ENCODE assay signal across 8 cellular contexts in the genomic region with DNA sequence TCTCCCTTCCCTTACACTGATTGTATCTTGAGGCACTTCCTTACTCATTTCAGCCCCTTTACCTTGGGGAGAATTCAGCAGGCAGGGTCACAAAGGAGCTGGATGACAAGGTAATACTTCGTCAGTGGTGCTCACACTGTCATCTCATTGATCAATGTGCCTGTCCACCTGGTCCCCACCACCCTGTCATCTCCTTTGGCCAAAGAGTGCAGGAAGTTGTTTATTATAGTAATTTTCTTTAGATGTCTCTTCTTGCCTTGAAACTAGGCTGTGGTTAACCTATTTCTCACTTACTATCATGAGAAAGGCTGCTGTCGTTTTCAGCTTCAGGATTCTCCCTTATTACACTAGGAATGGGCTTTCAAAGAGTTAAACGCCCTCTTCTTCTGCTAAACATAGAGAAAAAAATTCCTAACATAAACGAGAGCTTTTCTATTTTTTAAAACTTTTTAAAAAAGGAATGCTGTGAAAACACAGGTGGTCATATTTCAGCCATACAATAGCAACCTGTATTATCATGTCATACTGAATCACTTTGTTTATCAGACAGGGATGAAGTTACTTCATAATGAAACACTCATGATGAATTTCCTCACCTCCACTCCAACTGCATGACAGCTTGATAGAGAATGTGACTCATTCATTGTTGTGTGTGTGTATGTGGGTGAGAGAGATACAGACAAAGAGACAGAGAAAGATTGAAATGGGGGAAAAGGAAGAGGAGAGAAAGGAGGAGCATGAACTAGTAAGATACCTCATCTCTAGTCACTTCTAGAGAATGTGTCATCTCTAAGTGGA.
DNase-seq lines count a peak whose midpoint lies in the region; ATAC-seq and TF ChIP-seq lines count a peak whose summit lies in the region.

No MANE protein-coding gene starts in this region.

- peaks cover 11% of the 10 kb centered on the region for H3K4me1 Mint-ChIP-seq in activated naive CD4-positive, alpha-beta T cell treated with anti-CD3 and anti-CD28 coated beads, Interleukin-2, amount 50 U/mL, for 24 hours
- H3K4me1 Mint-ChIP-seq in activated naive CD4-positive, alpha-beta T cell treated with anti-CD3 and anti-CD28 coated beads, Interleukin-2, amount 10 ng/mL, durations not matched to agents 7 days and 5 days = peaks cover 2% of the 10 kb centered on the region
- H3K4me1 Mint-ChIP-seq in stimulated activated naive CD8-positive, alpha-beta T cell treated with anti-CD3 and anti-CD28 coated beads, Interleukin-15, amount 100 ng/mL, for 72 hours = peaks cover 13% of the 10 kb centered on the region

- CTCF ChIA-PET in activated naive CD4-positive, alpha-beta T cell treated with anti-CD3 and anti-CD28 coated beads, Interleukin-2, amount 10 ng/mL, durations not matched to agents 7 days and 5 days (lab: Charles Lee) = interaction anchor here (0.7 to 0.8 kb wide), 2 partner anchors 68 to 72 kb away, joined by 3 read pairs; no protein-coding TSS in a partner anchor

- ATAC-seq in stimulated activated naive CD8-positive, alpha-beta T cell treated with anti-CD3 and anti-CD28 coated beads, Interleukin-15, amount 100 ng/mL, for 72 hours = peak; percentile 95
- no peak for ATAC-seq in right lobe of liver

- H3K27ac Mint-ChIP-seq in activated naive CD4-positive, alpha-beta T cell treated with anti-CD3 and anti-CD28 coated beads, Interleukin-2, amount 50 U/mL, for 24 hours = peak overlapping the region; percentile 66
- no peak overlapping the region for H3K27ac Mint-ChIP-seq in activated naive CD4-positive, alpha-beta T cell treated with anti-CD3 and anti-CD28 coated beads, Interleukin-2, amount 10 ng/mL, durations not matched to agents 7 days and 5 days
- H3K27ac Mint-ChIP-seq in stimulated activated naive CD8-positive, alpha-beta T cell treated with anti-CD3 and anti-CD28 coated beads, Interleukin-15, amount 100 ng/mL, for 72 hours = peak overlapping the region; percentile 51 to 63

- no peaks in the 10 kb centered on the region for H3K4me1 ChIP-seq in right lobe of liver

- H3K36me3 ChIP-seq in right lobe of liver = no peaks in the 10 kb centered on the region
- no peaks in the 10 kb centered on the region for H3K36me3 ChIP-seq in H7 (replicated peaks; ENCODE audit: control insufficient read depth, insufficient read depth, low read length)

- H3K27me3 ChIP-seq in right lobe of liver = no peaks in the 10 kb centered on the region
- H3K27me3 ChIP-seq in H7 (ENCODE audit: control insufficient read depth, insufficient read depth, low read length) = no peaks in the 10 kb centered on the region

- no peak for DNase-seq in activated naive CD4-positive, alpha-beta T cell treated with anti-CD3 and anti-CD28 coated beads, Interleukin-2, amount 10 ng/mL, durations not matched to agents 7 days and 5 days
- DNase-seq in RPMI7951 (ENCODE audit: low read depth) (peak; percentile 50), fibroblast of gingiva (ENCODE audit: low read depth) (peak; percentile 37), midbrain (lab: John Stamatoyannopoulos, UW) (no peak), right lobe of liver (no peak), H7 (no peak)
- DNase-seq in stimulated activated naive CD8-positive, alpha-beta T cell treated with anti-CD3 and anti-CD28 coated beads, Interleukin-15, amount 100 ng/mL, for 72 hours = peak in 1 of 2 donors; percentile 50

- H3K36me3 Mint-ChIP-seq in activated naive CD4-positive, alpha-beta T cell treated with anti-CD3 and anti-CD28 coated beads, Interleukin-2, amount 50 U/mL, for 24 hours = no peaks in the 10 kb centered on the region
- no peaks in the 10 kb centered on the region for H3K36me3 Mint-ChIP-seq in activated naive CD4-positive, alpha-beta T cell treated with anti-CD3 and anti-CD28 coated beads, Interleukin-2, amount 10 ng/mL, durations not matched to agents 7 days and 5 days

- H3K27ac ChIP-seq in right lobe of liver = no peak overlapping the region

- intact Hi-C loops in right lobe of liver (cut with DNase I) = no loop called here

- TF ChIP-seq CTCF in right lobe of liver (IDR thresholded peaks at IDR 0.05) = no peak

- 25% methylated on average over 4 of the region's 4 CpGs for WGBS in right lobe of liver (ENCODE audit: insufficient coverage, low coverage, low lambda C conversion rate, missing lambda C conversion rate)

- H3K4me3 Mint-ChIP-seq in activated naive CD4-positive, alpha-beta T cell treated with anti-CD3 and anti-CD28 coated beads, Interleukin-2, amount 50 U/mL, for 24 hours = no peak overlapping the region
- H3K4me3 Mint-ChIP-seq in activated naive CD4-positive, alpha-beta T cell treated with anti-CD3 and anti-CD28 coated beads, Interleukin-2, amount 10 ng/mL, durations not matched to agents 7 days and 5 days = no peak overlapping the region
- peak overlapping the region; percentile 4 to 43 for H3K4me3 Mint-ChIP-seq in stimulated activated naive CD8-positive, alpha-beta T cell treated with anti-CD3 and anti-CD28 coated beads, Interleukin-15, amount 100 ng/mL, for 72 hours

- H3K4me3 ChIP-seq in right lobe of liver (no peak overlapping the region), H7 (ENCODE audit: insufficient read depth, low read depth, low read length) (no peak overlapping the region)

- H3K9me3 Mint-ChIP-seq in activated naive CD4-positive, alpha-beta T cell treated with anti-CD3 and anti-CD28 coated beads, Interleukin-2, amount 50 U/mL, for 24 hours = no peaks in the 10 kb centered on the region
- H3K9me3 Mint-ChIP-seq in activated naive CD4-positive, alpha-beta T cell treated with anti-CD3 and anti-CD28 coated beads, Interleukin-2, amount 10 ng/mL, durations not matched to agents 7 days and 5 days = no peaks in the 10 kb centered on the region
- no peaks in the 10 kb centered on the region for H3K9me3 Mint-ChIP-seq in stimulated activated naive CD8-positive, alpha-beta T cell treated with anti-CD3 and anti-CD28 coated beads, Interleukin-15, amount 100 ng/mL, for 72 hours

- H3K9me3 ChIP-seq in right lobe of liver = no peaks in the 10 kb centered on the region

- peaks cover 6% of the 10 kb centered on the region for H3K27me3 Mint-ChIP-seq in activated naive CD4-positive, alpha-beta T cell treated with anti-CD3 and anti-CD28 coated beads, Interleukin-2, amount 50 U/mL, for 24 hours
- no peaks in the 10 kb centered on the region for H3K27me3 Mint-ChIP-seq in activated naive CD4-positive, alpha-beta T cell treated with anti-CD3 and anti-CD28 coated beads, Interleukin-2, amount 10 ng/mL, durations not matched to agents 7 days and 5 days
- peaks cover 19% of the 10 kb centered on the region for H3K27me3 Mint-ChIP-seq in stimulated activated naive CD8-positive, alpha-beta T cell treated with anti-CD3 and anti-CD28 coated beads, Interleukin-15, amount 100 ng/mL, for 72 hours

- TF ChIP-seq POLR2A in right lobe of liver (IDR thresholded peaks at IDR 0.05) = no peak

Comparison
In these comparisons a context has a peak if more than half of its experiments do, and no peak if none do; other contexts are left out.
1. H3K4me3 Mint-ChIP-seq: peak in stimulated activated naive CD8-positive, alpha-beta T cell treated with anti-CD3 and anti-CD28 coated beads, Interleukin-15, amount 100 ng/mL, for 72 hours (2 of 2); none in activated naive CD4-positive, alpha-beta T cell treated with anti-CD3 and anti-CD28 coated beads, Interleukin-2, amount 50 U/mL, for 24 hours (single experiment) and activated naive CD4-positive, alpha-beta T cell treated with anti-CD3 and anti-CD28 coated beads, Interleukin-2, amount 10 ng/mL, durations not matched to agents 7 days and 5 days (single experiment).
2. DNase-seq: peak in RPMI7951 (single experiment) and fibroblast of gingiva (single experiment); none in activated naive CD4-positive, alpha-beta T cell treated with anti-CD3 and anti-CD28 coated beads, Interleukin-2, amount 10 ng/mL, durations not matched to agents 7 days and 5 days (single experiment), midbrain (single experiment), right lobe of liver (0 of 3) and H7 (single experiment).